ENCODE assay signal across 8 cellular contexts in the genomic region with DNA sequence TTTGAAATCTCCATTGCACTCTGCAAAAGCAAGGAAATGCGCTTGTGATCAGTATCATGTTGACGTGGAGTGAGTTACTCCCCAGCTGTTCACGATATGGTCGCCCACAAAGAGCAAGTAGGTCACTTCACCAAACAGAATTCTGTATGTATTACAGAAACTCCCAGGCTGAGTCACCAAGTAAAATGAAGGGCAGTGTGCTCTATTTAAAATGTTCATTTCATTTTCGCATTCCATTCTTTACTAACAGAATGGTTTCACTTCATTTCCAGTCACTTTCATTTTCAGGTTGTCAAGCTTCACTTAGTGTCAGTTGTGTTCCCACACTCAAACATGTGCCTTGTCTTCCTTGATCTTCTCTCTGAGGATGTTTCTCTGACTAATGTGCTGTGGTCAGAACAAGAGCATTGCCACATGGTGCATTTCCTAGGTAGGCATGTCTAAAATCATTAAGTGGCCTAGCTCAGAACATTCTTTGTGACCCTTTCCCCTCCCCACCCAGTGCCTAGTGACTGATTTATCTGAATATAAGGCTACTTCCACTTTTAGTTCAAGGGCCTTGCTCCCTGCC.
DNase-seq lines count a peak whose midpoint lies in the region; ATAC-seq, FAIRE-seq and TF ChIP-seq lines count a peak whose summit lies in the region.

No MANE protein-coding gene starts in this region.

- H3K27me3 ChIP-seq in MM.1S (replicated peaks; ENCODE audit: insufficient read depth, low read length) (no peaks in the 10 kb centered on the region), skeletal muscle tissue (ENCODE audit: control insufficient read depth in 3 of 3, insufficient read depth in 3 of 3, low read length in 3 of 3) (no peaks in the 10 kb centered on the region)

- FAIRE-seq in H54 (lab: Jason Lieb, UNC) = peak; percentile 97

- no peaks in the 10 kb centered on the region for H3K36me3 Mint-ChIP-seq in activated T-cell treated with anti-CD3 and anti-CD28 coated beads, Interleukin-2, amount 50 U/mL, for 72 hours (ENCODE audit: insufficient read depth in 2 of 2)

- peaks cover 11% of the 10 kb centered on the region; the same call in 1 of the 2 replicates for H3F3A ChIP-seq in MM.1S (ENCODE audit: insufficient read depth, low read length)

- TF ChIP-seq CTCF in GM13976 (IDR thresholded peaks at IDR 0.05; ENCODE audit: borderline replicate concordance, control extremely low read depth, extremely low read depth, insufficient read depth, missing control alignments) (no peak), MM.1S (IDR thresholded peaks at IDR 0.05; ENCODE audit: low read length) (no peak)

- no peaks in the 10 kb centered on the region for H3K79me2 ChIP-seq in MM.1S (ENCODE audit: low read length)

- no peak overlapping the region for H3K9ac ChIP-seq in MM.1S (ENCODE audit: low read length)
- peak overlapping the region in 1 of 3 donors; percentile 6 for H3K9ac ChIP-seq in skeletal muscle tissue (ENCODE audit: low read depth in 1 of 3, low read length in 3 of 3)

- peaks cover 67% of the 10 kb centered on the region for H3K4me1 Mint-ChIP-seq in activated T-cell treated with anti-CD3 and anti-CD28 coated beads, Interleukin-2, amount 50 U/mL, for 72 hours (ENCODE audit: low read depth)

- peak overlapping the region; percentile 83 for H3K27ac Mint-ChIP-seq in activated T-cell treated with anti-CD3 and anti-CD28 coated beads, Interleukin-2, amount 50 U/mL, for 72 hours

- TF ChIP-seq POLR2A in H54 (IDR thresholded peaks at IDR 0.05; ENCODE audit: low read depth, low read length) = no peak

- peak overlapping the region; percentile 41; the same call in 1 of the 2 replicates for H3K27ac ChIP-seq in MM.1S (ENCODE audit: low read length)
- H3K27ac ChIP-seq in skeletal muscle tissue (ENCODE audit: low read depth, low read length) = peak overlapping the region; percentile 64

- peak; percentile 95 for ATAC-seq in activated T-cell treated with anti-CD3 and anti-CD28 coated beads, Interleukin-2, amount 50 U/mL, for 72 hours (replicated peaks in 1 of 2)

- no peaks in the 10 kb centered on the region for H3K9me2 ChIP-seq in MM.1S (replicated peaks; ENCODE audit: insufficient read depth, low read length)

- DNase-seq in GM13976 (ENCODE audit: low spot score) (peak; percentile 76), H54 (ENCODE audit: insufficient read length, low spot score) (no peak), MM.1S (peak; percentile 84), germinal center (ENCODE audit: low spot score) (peak; percentile 52), NCI-H345 treated with DMSO at 0.1 percent for 48 hours (lab: John Stamatoyannopoulos, UW; ENCODE audit: unreplicated experiment) (no peak), posterior cingulate gyrus (no peak)
- DNase-seq in activated T-cell treated with anti-CD3 and anti-CD28 coated beads, Interleukin-2, amount 50 U/mL, for 72 hours = peak; percentile 58 to 67

- H3K4me3 ChIP-seq in MM.1S (ENCODE audit: low read length) (no peak overlapping the region), skeletal muscle tissue (ENCODE audit: low read length in 3 of 3) (peak overlapping the region; percentile 10 to 49 (median 45))

- peak overlapping the region; percentile 68 to 84 for H3K4me3 Mint-ChIP-seq in activated T-cell treated with anti-CD3 and anti-CD28 coated beads, Interleukin-2, amount 50 U/mL, for 72 hours

- H3K4me1 ChIP-seq in MM.1S (ENCODE audit: low read length) (peaks cover 4% of the 10 kb centered on the region), skeletal muscle tissue (ENCODE audit: control insufficient read depth in 3 of 3, insufficient read depth in 3 of 3, low read length in 3 of 3) (peaks cover 5 to 23% (median 17%) of the 10 kb centered on the region in 3 donors)

- no peaks in the 10 kb centered on the region for H3K36me3 ChIP-seq in MM.1S (replicated peaks; ENCODE audit: insufficient read depth, low read length)
- no peaks in the 10 kb centered on the region for H3K36me3 ChIP-seq in skeletal muscle tissue (ENCODE audit: control insufficient read depth in 3 of 3, insufficient read depth in 3 of 3, low read length in 3 of 3)

- peak overlapping the region; percentile 67 for H3K4me2 ChIP-seq in MM.1S (ENCODE audit: low read depth, low read length)

- no peaks in the 10 kb centered on the region for H3K27me3 Mint-ChIP-seq in activated T-cell treated with anti-CD3 and anti-CD28 coated beads, Interleukin-2, amount 50 U/mL, for 72 hours (ENCODE audit: low read depth)

- intact Hi-C loops in posterior cingulate gyrus (cut with DNase I) = no loop called here

- H3K9me3 ChIP-seq in MM.1S (replicated peaks; ENCODE audit: insufficient read depth, low read length) (no peaks in the 10 kb centered on the region), skeletal muscle tissue (ENCODE audit: control insufficient read depth in 3 of 3, low read length in 3 of 3) (no peaks in the 10 kb centered on the region)

- no peaks in the 10 kb centered on the region for H4K20me1 ChIP-seq in MM.1S (ENCODE audit: insufficient read depth, low read length)

- in situ Hi-C loops in GM13976 (cut with MboI; ENCODE audit: low sequenced_read_pairs, unreplicated experiment) = no loop called here

- no peak overlapping the region for H2AFZ ChIP-seq in MM.1S (ENCODE audit: low read length)

- no peaks in the 10 kb centered on the region for H3K9me3 Mint-ChIP-seq in activated T-cell treated with anti-CD3 and anti-CD28 coated beads, Interleukin-2, amount 50 U/mL, for 72 hours

Comparison
In these comparisons a context has a peak if more than half of its experiments do, and no peak if none do; other contexts are left out.
1. DNase-seq: peak in GM13976 (single experiment), MM.1S (single experiment), activated T-cell treated with anti-CD3 and anti-CD28 coated beads, Interleukin-2, amount 50 U/mL, for 72 hours (2 of 2) and germinal center (single experiment); none in H54 (single experiment), NCI-H345 treated with DMSO at 0.1 percent for 48 hours (single experiment) and posterior cingulate gyrus (0 of 10).